Comparison of ENCODE assay signal across 24 cellular contexts in genomic region chrX:53234484-53234883, GRCh38. TPM values are rescaled to one million over a fixed set of nuclear protein-coding genes. Genes with fewer than 3 reads are reported as not detected.
A peak's percentile ranks its signal among the peaks of the same experiment; 100 is the strongest.
DNase-seq lines count a peak whose midpoint lies in the region; ATAC-seq, FAIRE-seq and TF ChIP-seq lines count a peak whose summit lies in the region.
"Had no signal": no experiment of that assay in that cellular context is flagged by ENCODE, and none has a peak within 500 bp of the region (broad histone marks: within the 10 kb centered on the region; RNA-seq: fewer than 3 reads in every experiment).

No MANE protein-coding gene starts in this region.

- H3K27me3 ChIP-seq in K562 (ENCODE audit: control insufficient read depth in 2 of 2, insufficient read depth in 2 of 2, low read length in 2 of 2): no peaks in the 10 kb centered on the region
- H3K27me3 ChIP-seq: BE2C had no signal

- no TSS peak for BruUV-seq in K562 (replicated peaks; lab: Mats Ljungman, UMichigan)

- peaks cover 5 to 13% of the 10 kb centered on the region in 2 experiments; a peak in 2 of 5 replicates for H3K4me1 ChIP-seq in K562 (replicated peaks in 1 of 2; ENCODE audit: control insufficient read depth in 2 of 2, insufficient read depth in 2 of 2, low read length in 2 of 2)
- H3K4me1 ChIP-seq: BE2C, BLaER1, Caco-2 had no signal

- 89% methylated on average over 3 of the region's 9 CpGs for WGBS in K562 (ENCODE audit: insufficient coverage, low coverage, missing lambda C conversion rate)

- H3K9me3 Mint-ChIP-seq in stimulated activated naive CD8-positive, alpha-beta T cell treated with anti-CD3 and anti-CD28 coated beads, Interleukin-15, amount 100 ng/mL, for 72 hours: no peaks in the 10 kb centered on the region
- H3K9me3 Mint-ChIP-seq in stimulated activated memory B cell treated with anti-CD40 and anti-IgM and Interleukin-4, amounts not matched to agents 10 μg/mL and 1 μg/mL and 100 μg/mL, for 72 hours: no peaks in the 10 kb centered on the region
- no peaks in the 10 kb centered on the region for H3K9me3 Mint-ChIP-seq in activated CD8-positive, alpha-beta memory T cell treated with anti-CD3 and anti-CD28 coated beads, Interleukin-2, amount 10 ng/mL, durations not matched to agents 7 days and 5 days (ENCODE audit: low read depth)
- H3K9me3 Mint-ChIP-seq: CD4-positive, alpha-beta T cell; CD8-positive, alpha-beta T cell had no signal

- H3K4me1 Mint-ChIP-seq in stimulated activated naive CD8-positive, alpha-beta T cell treated with anti-CD3 and anti-CD28 coated beads, Interleukin-15, amount 100 ng/mL, for 72 hours: peaks cover 8% of the 10 kb centered on the region
- H3K4me1 Mint-ChIP-seq in stimulated activated memory B cell treated with anti-CD40 and anti-IgM and Interleukin-4, amounts not matched to agents 10 μg/mL and 1 μg/mL and 100 μg/mL, for 72 hours: no peaks in the 10 kb centered on the region
- H3K4me1 Mint-ChIP-seq in activated CD8-positive, alpha-beta memory T cell treated with anti-CD3 and anti-CD28 coated beads, Interleukin-2, amount 10 ng/mL, durations not matched to agents 7 days and 5 days: peaks cover 2% of the 10 kb centered on the region
- H3K4me1 Mint-ChIP-seq: CD14-positive monocyte had no signal

- H3K4me2 ChIP-seq in K562 (ENCODE audit: insufficient read depth, low read length): no peak overlapping the region
- H3K4me2 ChIP-seq: BLaER1 had no signal

- TF ChIP-seq POLR2A in K562 (conservative IDR thresholded peaks at IDR 0.05): no peak

- no peak overlapping the region for H2AFZ ChIP-seq in K562 (ENCODE audit: low read depth, low read length)

- H3K36me3 Mint-ChIP-seq in stimulated activated memory B cell treated with anti-CD40 and anti-IgM and Interleukin-4, amounts not matched to agents 10 μg/mL and 1 μg/mL and 100 μg/mL, for 72 hours: no peaks in the 10 kb centered on the region
- no peaks in the 10 kb centered on the region for H3K36me3 Mint-ChIP-seq in activated CD8-positive, alpha-beta memory T cell treated with anti-CD3 and anti-CD28 coated beads, Interleukin-2, amount 10 ng/mL, durations not matched to agents 7 days and 5 days
- H3K36me3 Mint-ChIP-seq: CD8-positive, alpha-beta T cell had no signal

- TF ChIP-seq RAD21 in K562 (CRISPR knock-in tag; conservative IDR thresholded peaks at IDR 0.05 in 1 of 2, IDR thresholded peaks at IDR 0.05 in 1 of 2): no peak

- in situ Hi-C loops in K562 (cut with MboI): no loop called here

- no peak for DNase-seq in stimulated activated naive CD8-positive, alpha-beta T cell treated with anti-CD3 and anti-CD28 coated beads, Interleukin-15, amount 100 ng/mL, for 72 hours
- DNase-seq in stimulated activated naive CD8-positive, alpha-beta T cell treated with anti-CD3 and anti-CD28 coated beads, Interleukin-15, Interleukin-2, amounts not matched to agents 100 U/mL and 50 U/mL, for 24 hours: no peak
- DNase-seq in K562 (ENCODE audit: extremely low read depth in 1 of 4, low spot score in 3 of 4): no peak
- no peak for DNase-seq in activated CD8-positive, alpha-beta memory T cell treated with anti-CD3 and anti-CD28 coated beads, Interleukin-2, amount 10 ng/mL, durations not matched to agents 7 days and 5 days
- no peak for DNase-seq in CD1c-positive myeloid dendritic cell (ENCODE audit: extremely low spot score)
- DNase-seq in head of caudate nucleus: no peak
- DNase-seq: 8988T; ACHN; BE2C; C1 segment of cervical spinal cord; Caco-2; Calu3; CD4-positive, alpha-beta T cell; CD8-positive, alpha-beta T cell; DMS79 treated with DMSO at 0.1 percent for 48 hours; GF-D8 had no signal

- no peak overlapping the region for H3K27ac Mint-ChIP-seq in stimulated activated naive CD8-positive, alpha-beta T cell treated with anti-CD3 and anti-CD28 coated beads, Interleukin-15, amount 100 ng/mL, for 72 hours
- H3K27ac Mint-ChIP-seq in stimulated activated memory B cell treated with anti-CD40 and anti-IgM and Interleukin-4, amounts not matched to agents 10 μg/mL and 1 μg/mL and 100 μg/mL, for 72 hours: no peak overlapping the region
- no peak overlapping the region for H3K27ac Mint-ChIP-seq in activated CD8-positive, alpha-beta memory T cell treated with anti-CD3 and anti-CD28 coated beads, Interleukin-2, amount 10 ng/mL, durations not matched to agents 7 days and 5 days
- H3K27ac Mint-ChIP-seq: CD14-positive monocyte; CD4-positive, alpha-beta T cell; CD8-positive, alpha-beta T cell had no signal

- no peak overlapping the region for H3K4me3 ChIP-seq in K562
- H3K4me3 ChIP-seq: BLaER1 had no signal

- H3K36me3 ChIP-seq in K562 (ENCODE audit: control insufficient read depth, insufficient read depth, low read length): peaks cover 25% of the 10 kb centered on the region; the same call in 2 of the 3 replicates
- H3K36me3 ChIP-seq: BE2C, BLaER1 had no signal

- no peaks in the 10 kb centered on the region for H3K9me1 ChIP-seq in K562 (ENCODE audit: control insufficient read depth, insufficient read depth, low read length)

- no peak overlapping the region for H3K4me3 Mint-ChIP-seq in stimulated activated naive CD8-positive, alpha-beta T cell treated with anti-CD3 and anti-CD28 coated beads, Interleukin-15, amount 100 ng/mL, for 72 hours
- H3K4me3 Mint-ChIP-seq in stimulated activated memory B cell treated with anti-CD40 and anti-IgM and Interleukin-4, amounts not matched to agents 10 μg/mL and 1 μg/mL and 100 μg/mL, for 72 hours: no peak overlapping the region
- no peak overlapping the region for H3K4me3 Mint-ChIP-seq in activated CD8-positive, alpha-beta memory T cell treated with anti-CD3 and anti-CD28 coated beads, Interleukin-2, amount 10 ng/mL, durations not matched to agents 7 days and 5 days
- H3K4me3 Mint-ChIP-seq: CD14-positive monocyte; CD4-positive, alpha-beta T cell; CD8-positive, alpha-beta T cell had no signal

- POLR2A ChIA-PET in K562 (lab: Yijun Ruan, JAX): no interaction called here

- no peaks in the 10 kb centered on the region for H3K9me3 ChIP-seq in K562 (replicated peaks; ENCODE audit: control insufficient read depth, insufficient read depth, low read depth, low read length)
- H3K9me3 ChIP-seq: BE2C, BLaER1, Caco-2 had no signal

- no peak for FAIRE-seq in K562 (lab: Jason Lieb, UNC)
- FAIRE-seq: A204.1, D721Med, G401.6, GM12891, GM19239 had no signal

- no peaks in the 10 kb centered on the region for H3K27me3 Mint-ChIP-seq in stimulated activated naive CD8-positive, alpha-beta T cell treated with anti-CD3 and anti-CD28 coated beads, Interleukin-15, amount 100 ng/mL, for 72 hours
- H3K27me3 Mint-ChIP-seq in stimulated activated memory B cell treated with anti-CD40 and anti-IgM and Interleukin-4, amounts not matched to agents 10 μg/mL and 1 μg/mL and 100 μg/mL, for 72 hours: peaks cover 11% of the 10 kb centered on the region
- peaks cover 5% of the 10 kb centered on the region for H3K27me3 Mint-ChIP-seq in activated CD8-positive, alpha-beta memory T cell treated with anti-CD3 and anti-CD28 coated beads, Interleukin-2, amount 10 ng/mL, durations not matched to agents 7 days and 5 days
- H3K27me3 Mint-ChIP-seq: CD4-positive, alpha-beta T cell had no signal

- H4K20me1 ChIP-seq in K562 (replicated peaks; ENCODE audit: control insufficient read depth, insufficient read depth, low read length): no peaks in the 10 kb centered on the region; the same call in 1 of the 2 replicates

- TF ChIP-seq CTCF in K562 (IDR thresholded peaks at IDR 0.05 in 2 of 3, conservative IDR thresholded peaks at IDR 0.05 in 1 of 3; ENCODE audit: insufficient read depth in 2 of 3, low read depth in 1 of 3, low read length in 3 of 3): no peak

- peak; percentile 57 for ATAC-seq in stimulated activated naive CD8-positive, alpha-beta T cell treated with anti-CD3 and anti-CD28 coated beads, Interleukin-15, amount 100 ng/mL, for 72 hours
- no peak for ATAC-seq in stimulated activated naive CD8-positive, alpha-beta T cell treated with anti-CD3 and anti-CD28 coated beads, Interleukin-15, Interleukin-2, amounts not matched to agents 100 U/mL and 50 U/mL, for 24 hours
- ATAC-seq in K562: no peak
- peak; percentile 8 for ATAC-seq in stimulated activated memory B cell treated with anti-CD40 and anti-IgM and Interleukin-4, amounts not matched to agents 10 μg/mL and 1 μg/mL and 100 μg/mL, for 72 hours
- no peak for ATAC-seq in activated CD8-positive, alpha-beta memory T cell treated with anti-CD3 and anti-CD28 coated beads, Interleukin-2, amount 10 ng/mL, durations not matched to agents 7 days and 5 days
- ATAC-seq: CD8-positive, alpha-beta T cell had no signal

- H3K79me2 ChIP-seq in K562 (ENCODE audit: control insufficient read depth, insufficient read depth, low read length): no peaks in the 10 kb centered on the region

- intact Hi-C loops in K562 (cut with micrococcal nuclease): no loop called here
- intact Hi-C loops in head of caudate nucleus (cut with DNase I): no loop called here

- CTCF ChIA-PET in K562 (lab: Yijun Ruan, JAX; ENCODE audit: low intra/inter-chr PET ratio): no interaction called here
- CTCF ChIA-PET in activated CD8-positive, alpha-beta memory T cell treated with anti-CD3 and anti-CD28 coated beads, Interleukin-2, amount 10 ng/mL, durations not matched to agents 7 days and 5 days (lab: Charles Lee): interaction anchor here (0.8 kb wide), 1 partner anchor 79 kb away, joined by 3 read pairs; no protein-coding TSS in a partner anchor

- H3K27ac ChIP-seq in K562 (ENCODE audit: extremely low read depth, low read depth, low read length): no peak overlapping the region
- H3K27ac ChIP-seq: BLaER1 had no signal

- no peak overlapping the region for H3K9ac ChIP-seq in K562 (ENCODE audit: insufficient read depth in 1 of 2, low read depth in 2 of 2, low read length in 2 of 2)
- H3K9ac ChIP-seq: BLaER1 had no signal

- TF ChIP-seq EP300 in K562 (IDR thresholded peaks at IDR 0.05; ENCODE audit: low read length): no peak

RNA-seq across cellular contexts. Expression of gene KDM5C, which starts 9.5 kb away (rescaled TPM):
- 402 and 573 TPM in 2 replicates for total RNA-seq in K562 (2011; cell fraction: chromatin; rRNA removed; ENCODE audit: low replicate concordance)
- 257 and 272 TPM in 2 replicates for total RNA-seq in K562 (2011; cell fraction: nucleolus; rRNA removed)
- 184 and 231 TPM in 2 replicates for total RNA-seq in K562 (2011; cell fraction: nucleoplasm; rRNA removed)
- total RNA-seq in K562 (2014; rRNA removed) (61.1 and 82.1 TPM in 2 replicates), K562 (2014; rRNA removed; fragmentation: Illumina TruSeq; extraction: Trizol) (44.5 and 53.1 TPM in 2 replicates), K562 (2015; rRNA removed; fragmentation: Illumina TruSeq; extraction: Trizol) (41.4 and 43.4 TPM in 2 replicates), K562 (2021) (110 and 136 TPM in 2 replicates)
- polyA plus RNA-seq in K562 (2011; rRNA removed) (52.4 and 82.6 TPM in 2 replicates), K562 (2014; fragmentation: Illumina TruSeq; extraction: Trizol) (59.1 and 66.6 TPM in 2 replicates), K562 (2014; fragmentation: Nextera tagmentation; extraction: Ambion mirVana) (under 1 TPM; 0.62 to 0.83 TPM), K562 (2014; rRNA removed) (44.0 and 64.7 TPM in 2 replicates)
- polyA plus RNA-seq in K562 (2011; cell fraction: cytosol; rRNA removed): 45.7 and 53.1 TPM in 2 replicates
- polyA plus RNA-seq in K562 (2011; cell fraction: nucleus; rRNA removed): 311 and 369 TPM in 2 replicates
- 64.3 and 71.8 TPM in 2 replicates for polyA plus RNA-seq in K562 (2012)
- polyA minus RNA-seq in K562 (2011; rRNA and poly(A)+ RNA removed): 81.5 and 92.7 TPM in 2 replicates
- 71.3 and 80.0 TPM in 2 replicates for polyA minus RNA-seq in K562 (2011; cell fraction: cytosol; rRNA and poly(A)+ RNA removed)
- polyA minus RNA-seq in K562 (2011; cell fraction: nucleus; rRNA and poly(A)+ RNA removed): 113 and 144 TPM in 2 replicates
- total RNA-seq in activated CD8-positive, alpha-beta memory T cell treated with anti-CD3 and anti-CD28 coated beads, Interleukin-2, amount 10 ng/mL, durations not matched to agents 7 days and 5 days: 10 to 100 TPM; 91.2 to 93.1 TPM

RNA-seq across cellular contexts. Expression of gene IQSEC2, which starts 46.9 kb away (rescaled TPM):
- 57.2 and 111 TPM in 2 replicates for total RNA-seq in K562 (2011; cell fraction: chromatin; rRNA removed; ENCODE audit: low replicate concordance)
- total RNA-seq in K562 (2011; cell fraction: nucleolus; rRNA removed): 39.6 and 44.2 TPM in 2 replicates
- 63.2 and 85.5 TPM in 2 replicates for total RNA-seq in K562 (2011; cell fraction: nucleoplasm; rRNA removed)
- 18.9 and 20.1 TPM in 2 replicates for total RNA-seq in K562 (2014; rRNA removed)
- 12.3 TPM in 2 replicates for total RNA-seq in K562 (2014; rRNA removed; fragmentation: Illumina TruSeq; extraction: Trizol)
- 10.5 and 11.5 TPM in 2 replicates for total RNA-seq in K562 (2015; rRNA removed; fragmentation: Illumina TruSeq; extraction: Trizol)
- total RNA-seq in K562 (2021): 35.9 and 41.8 TPM in 2 replicates
- 23.9 and 25.8 TPM in 2 replicates for polyA plus RNA-seq in K562 (2011; rRNA removed)
- polyA plus RNA-seq in K562 (2011; cell fraction: cytosol; rRNA removed): 17.7 and 23.5 TPM in 2 replicates
- polyA plus RNA-seq in K562 (2011; cell fraction: nucleus; rRNA removed): 55.7 and 92.8 TPM in 2 replicates
- 24.4 and 70.9 TPM in 2 replicates for polyA plus RNA-seq in K562 (2012)
- 31.4 and 32.8 TPM in 2 replicates for polyA plus RNA-seq in K562 (2014; fragmentation: Illumina TruSeq; extraction: Trizol)
- 1 to 10 TPM; 2.7 to 2.8 TPM for polyA plus RNA-seq in K562 (2014; fragmentation: Nextera tagmentation; extraction: Ambion mirVana)
- 25.6 and 29.4 TPM in 2 replicates for polyA plus RNA-seq in K562 (2014; rRNA removed)
- polyA minus RNA-seq in K562 (2011; rRNA and poly(A)+ RNA removed): 14.2 and 18.2 TPM in 2 replicates
- 16.8 and 18.3 TPM in 2 replicates for polyA minus RNA-seq in K562 (2011; cell fraction: cytosol; rRNA and poly(A)+ RNA removed)
- polyA minus RNA-seq in K562 (2011; cell fraction: nucleus; rRNA and poly(A)+ RNA removed): 32.3 and 34.9 TPM in 2 replicates
- total RNA-seq in activated CD8-positive, alpha-beta memory T cell treated with anti-CD3 and anti-CD28 coated beads, Interleukin-2, amount 10 ng/mL, durations not matched to agents 7 days and 5 days: under 1 TPM in 1 of 2 experiments, not detected in 1; 0.40 TPM

Comparison
In these comparisons a context has a peak if more than half of its experiments do, and no peak if none do; other contexts are left out.
1. ATAC-seq: peak in stimulated activated naive CD8-positive, alpha-beta T cell treated with anti-CD3 and anti-CD28 coated beads, Interleukin-15, amount 100 ng/mL, for 72 hours (single experiment) and stimulated activated memory B cell treated with anti-CD40 and anti-IgM and Interleukin-4, amounts not matched to agents 10 μg/mL and 1 μg/mL and 100 μg/mL, for 72 hours (single experiment); none in stimulated activated naive CD8-positive, alpha-beta T cell treated with anti-CD3 and anti-CD28 coated beads, Interleukin-15, Interleukin-2, amounts not matched to agents 100 U/mL and 50 U/mL, for 24 hours (single experiment), K562 (single experiment) and activated CD8-positive, alpha-beta memory T cell treated with anti-CD3 and anti-CD28 coated beads, Interleukin-2, amount 10 ng/mL, durations not matched to agents 7 days and 5 days (single experiment).
2. RNA of gene IQSEC2, which starts 46.9 kb away (total RNA-seq): 10.5 to 111 TPM in K562; 0.40 TPM in activated CD8-positive, alpha-beta memory T cell treated with anti-CD3 and anti-CD28 coated beads, Interleukin-2, amount 10 ng/mL, durations not matched to agents 7 days and 5 days; every median in the first group is over 4 times any median in the second.